ENCODE assay signal across 1 cellular context in genomic region chr5:322281-322941, GRCh38.
TF ChIP-seq lines count a peak whose summit lies in the region.

No MANE protein-coding gene starts in this region.

TF ChIP-seq in IMR-90, 13 proteins besides CTCF, POLR2A, EP300 and RAD21 (continued from another document):
- TF ChIP-seq MAFK (IDR thresholded peaks at IDR 0.05; ENCODE audit: low read depth, low read length) (no peak), CHD1 (IDR thresholded peaks at IDR 0.05; ENCODE audit: low read depth, low read length) (no peak), CEBPB (IDR thresholded peaks at IDR 0.05; ENCODE audit: low read depth, low read length) (no peak), FOS (IDR thresholded peaks at IDR 0.05; ENCODE audit: low read depth, low read length) (no peak), MXI1 (IDR thresholded peaks at IDR 0.05; ENCODE audit: borderline replicate concordance, low read depth, low read length) (no peak), RFX5 (IDR thresholded peaks at IDR 0.05; ENCODE audit: low read depth, low read length) (no peak), BHLHE40 (IDR thresholded peaks at IDR 0.05; ENCODE audit: low read depth, low read length) (no peak), USF2 (IDR thresholded peaks at IDR 0.05; ENCODE audit: low read depth, low read length) (no peak)
